Comparison of ENCODE assay signal across 17 cellular contexts in the genomic region with DNA sequence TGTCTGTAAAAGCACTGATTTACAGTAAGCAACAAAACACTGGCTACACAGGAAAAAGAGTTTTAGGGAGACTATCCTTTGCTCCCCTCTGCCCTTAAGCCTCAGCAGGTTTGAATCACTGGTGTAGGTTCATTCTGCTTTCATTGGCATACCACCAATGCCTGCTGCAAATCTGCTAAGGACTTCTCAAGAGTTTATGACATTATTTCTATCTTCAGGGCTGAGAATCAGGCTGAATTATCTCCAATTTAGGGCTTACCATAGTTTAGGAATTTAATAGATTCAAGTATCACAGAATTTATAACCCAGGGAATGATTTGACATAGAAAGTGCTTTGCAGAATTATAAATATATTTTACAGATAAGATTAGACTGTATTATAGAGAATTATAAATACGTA. TPM values are rescaled to one million over a fixed set of nuclear protein-coding genes. Genes with fewer than 3 reads are reported as not detected.
DNase-seq lines count a peak whose midpoint lies in the region; ATAC-seq, FAIRE-seq and TF ChIP-seq lines count a peak whose summit lies in the region.
"Had no signal": no experiment of that assay in that cellular context is flagged by ENCODE, and none has a peak within 500 bp of the region (broad histone marks: within the 10 kb centered on the region; RNA-seq: fewer than 3 reads in every experiment).

No MANE protein-coding gene starts in this region.

- FAIRE-seq in GM12891 (lab: Jason Lieb, UNC): peak; percentile 20

- no peak overlapping the region for H3K4ac ChIP-seq in mesendoderm (ENCODE audit: low read depth, low read length)

- ATAC-seq in CD4-positive, alpha-beta T cell (ENCODE audit: poor library complexity): no peak
- no peak for ATAC-seq in stimulated activated memory B cell treated with anti-CD40 and anti-IgM and Interleukin-4, amounts not matched to agents 10 μg/mL and 1 μg/mL and 100 μg/mL, for 72 hours
- ATAC-seq in right lobe of liver (no peak), GM19397 (IDR thresholded peaks at IDR 0.05; ENCODE audit: unreplicated experiment) (no peak)
- ATAC-seq: HCT116 had no signal

- H2AK5ac ChIP-seq in mesendoderm (ENCODE audit: low read length): no peak overlapping the region

- WGBS in mesendoderm (ENCODE audit: extremely low coverage, insufficient coverage, low lambda C conversion rate): no CpG with 5 or more reads among the region's 1 CpG
- whole genome bisulfite sequencing in right lobe of liver (ENCODE audit: insufficient coverage, low coverage, low lambda C conversion rate, missing lambda C conversion rate): 100% methylated on average over 1 of the region's 1 CpG
- 50% methylated on average over 1 of the region's 1 CpG for WGBS in suprapubic skin

- H3K27ac Mint-ChIP-seq in CD4-positive, alpha-beta T cell: peak overlapping the region; percentile 80
- peak overlapping the region; percentile 81 for H3K27ac Mint-ChIP-seq in stimulated activated memory B cell treated with anti-CD40 and anti-IgM and Interleukin-4, amounts not matched to agents 10 μg/mL and 1 μg/mL and 100 μg/mL, for 72 hours

- peak overlapping the region; percentile 64 for H3K18ac ChIP-seq in mesendoderm (ENCODE audit: low read length)

- no peak for DNase-seq in CD4-positive, alpha-beta T cell
- DNase-seq in GM12891 (ENCODE audit: insufficient read length, low spot score): no peak
- DNase-seq in mesendoderm: no peak
- no peak for DNase-seq in right lobe of liver
- no peak for DNase-seq in suprapubic skin (ENCODE audit: low spot score in 2 of 2)
- DNase-seq: ACHN; Calu3; CD4-positive, alpha-beta memory T cell; DMS79 treated with DMSO at 0.1 percent for 48 hours; GF-D8; GOT3; H7 had no signal

- no peak overlapping the region for H3K56ac ChIP-seq in mesendoderm (ENCODE audit: low read length)

- no peak overlapping the region for H3K27ac ChIP-seq in CD4-positive, alpha-beta T cell (ENCODE audit: low read depth, low read length)
- no peak overlapping the region for H3K27ac ChIP-seq in mesendoderm (ENCODE audit: low read depth, low read length)
- no peak overlapping the region for H3K27ac ChIP-seq in right lobe of liver
- no peak overlapping the region for H3K27ac ChIP-seq in suprapubic skin
- H3K27ac ChIP-seq: C4-2B, KMS-11 had no signal

- H4K8ac ChIP-seq in mesendoderm (ENCODE audit: low read depth, low read length): no peak overlapping the region

- H3K4me3 ChIP-seq in mesendoderm (ENCODE audit: low read length): no peak overlapping the region
- H3K4me3 ChIP-seq in right lobe of liver: no peak overlapping the region
- no peak overlapping the region for H3K4me3 ChIP-seq in suprapubic skin

- H3K27me3 ChIP-seq in CD4-positive, alpha-beta T cell (ENCODE audit: control insufficient read depth, insufficient read depth, low read length): no peaks in the 10 kb centered on the region
- H3K27me3 ChIP-seq in mesendoderm (ENCODE audit: insufficient read depth, low read length, poor library complexity): no peaks in the 10 kb centered on the region
- H3K27me3 ChIP-seq in right lobe of liver: no peaks in the 10 kb centered on the region
- no peaks in the 10 kb centered on the region for H3K27me3 ChIP-seq in suprapubic skin

- CTCF ChIA-PET in CD4-positive, alpha-beta T cell (lab: Charles Lee): interaction anchor here (1.5 kb wide), 1 partner anchor 255 kb away, joined by 4 read pairs; no protein-coding TSS in a partner anchor

- POLR2A ChIA-PET in CD4-positive, alpha-beta T cell (lab: Charles Lee): interaction anchor here (13.3 kb wide), 1 partner anchor 32 kb away, joined by 283 read pairs; no protein-coding TSS in a partner anchor

- peaks cover 24% of the 10 kb centered on the region for H3K4me1 Mint-ChIP-seq in CD4-positive, alpha-beta T cell (ENCODE audit: low read depth)
- peaks cover 23% of the 10 kb centered on the region for H3K4me1 Mint-ChIP-seq in stimulated activated memory B cell treated with anti-CD40 and anti-IgM and Interleukin-4, amounts not matched to agents 10 μg/mL and 1 μg/mL and 100 μg/mL, for 72 hours

- H3K9ac ChIP-seq in mesendoderm (ENCODE audit: low read length): no peak overlapping the region
- H3K9ac ChIP-seq: KMS-11 had no signal

- no peak overlapping the region for H4K5ac ChIP-seq in mesendoderm (ENCODE audit: low read length)

- H3K23ac ChIP-seq in mesendoderm (ENCODE audit: low read length): no peak overlapping the region

- peaks cover under 1% of the 10 kb centered on the region for H3K79me2 ChIP-seq in mesendoderm (ENCODE audit: control insufficient read depth, insufficient read depth, low read length)

- H2BK15ac ChIP-seq in mesendoderm (replicated peaks; ENCODE audit: low read depth): no peak overlapping the region

- H3K9me3 ChIP-seq in CD4-positive, alpha-beta T cell (ENCODE audit: control insufficient read depth, low read length): no peaks in the 10 kb centered on the region
- H3K9me3 ChIP-seq in right lobe of liver: no peaks in the 10 kb centered on the region
- H3K9me3 ChIP-seq in suprapubic skin: no peaks in the 10 kb centered on the region

- no peak overlapping the region for H2BK5ac ChIP-seq in mesendoderm (ENCODE audit: low read length)

- no peak for TF ChIP-seq EP300 in suprapubic skin (IDR thresholded peaks at IDR 0.05)

- peaks cover 15% of the 10 kb centered on the region for H3K36me3 Mint-ChIP-seq in CD4-positive, alpha-beta T cell (ENCODE audit: low read depth)
- H3K36me3 Mint-ChIP-seq in stimulated activated memory B cell treated with anti-CD40 and anti-IgM and Interleukin-4, amounts not matched to agents 10 μg/mL and 1 μg/mL and 100 μg/mL, for 72 hours: no peaks in the 10 kb centered on the region

- H2BK120ac ChIP-seq in mesendoderm (ENCODE audit: low read depth, low read length): no peak overlapping the region

- H3K27me3 Mint-ChIP-seq in CD4-positive, alpha-beta T cell: no peaks in the 10 kb centered on the region
- no peaks in the 10 kb centered on the region for H3K27me3 Mint-ChIP-seq in stimulated activated memory B cell treated with anti-CD40 and anti-IgM and Interleukin-4, amounts not matched to agents 10 μg/mL and 1 μg/mL and 100 μg/mL, for 72 hours

- no peak for TF ChIP-seq CTCF in CD4-positive, alpha-beta T cell (IDR thresholded peaks at IDR 0.05)
- TF ChIP-seq CTCF in right lobe of liver (IDR thresholded peaks at IDR 0.05) (no peak), suprapubic skin (IDR thresholded peaks at IDR 0.05) (no peak)

- H3K36me3 ChIP-seq in mesendoderm (ENCODE audit: control insufficient read depth, insufficient read depth, low read length): no peaks in the 10 kb centered on the region
- no peaks in the 10 kb centered on the region for H3K36me3 ChIP-seq in right lobe of liver
- no peaks in the 10 kb centered on the region for H3K36me3 ChIP-seq in suprapubic skin

- no peak overlapping the region for H3K4me3 Mint-ChIP-seq in CD4-positive, alpha-beta T cell
- no peak overlapping the region for H3K4me3 Mint-ChIP-seq in stimulated activated memory B cell treated with anti-CD40 and anti-IgM and Interleukin-4, amounts not matched to agents 10 μg/mL and 1 μg/mL and 100 μg/mL, for 72 hours

- intact Hi-C loops in CD4-positive, alpha-beta T cell (cut with DNase I, micrococcal nuclease): loop anchor here (10.0 kb wide), 2 partner anchors 610 to 700 kb away; partner anchors contain the start of gene DESI2 (in 1 of the 2)
- intact Hi-C loops in right lobe of liver (cut with DNase I): no loop called here

- TF ChIP-seq POLR2A in GM12891 (IDR thresholded peaks at IDR 0.05; ENCODE audit: low read depth, low read length) (no peak), right lobe of liver (IDR thresholded peaks at IDR 0.05) (no peak), suprapubic skin (IDR thresholded peaks at IDR 0.05) (no peak)

- H3K9me3 Mint-ChIP-seq in CD4-positive, alpha-beta T cell: no peaks in the 10 kb centered on the region
- no peaks in the 10 kb centered on the region for H3K9me3 Mint-ChIP-seq in stimulated activated memory B cell treated with anti-CD40 and anti-IgM and Interleukin-4, amounts not matched to agents 10 μg/mL and 1 μg/mL and 100 μg/mL, for 72 hours

- H3K4me1 ChIP-seq in mesendoderm (ENCODE audit: control insufficient read depth, low read depth, low read length) (no peaks in the 10 kb centered on the region), right lobe of liver (peaks cover 0 to 4% (median 0%) of the 10 kb centered on the region in 4 donors), suprapubic skin (peaks cover 9% of the 10 kb centered on the region)

- no peak overlapping the region for H3K4me2 ChIP-seq in mesendoderm (ENCODE audit: low read length)
- H3K4me2 ChIP-seq: KMS-11 had no signal

- H3K79me1 ChIP-seq in mesendoderm (ENCODE audit: low read length): no peaks in the 10 kb centered on the region

TF ChIP-seq in GM12891, 5 proteins besides CTCF, POLR2A, EP300 and RAD21:
- no peak for TF ChIP-seq TAF1 (IDR thresholded peaks at IDR 0.05; ENCODE audit: low read depth, low read length)

RNA-seq across cellular contexts. Expression of gene ZBTB18, which starts 6.7 kb away (rescaled TPM):
- 10 to 100 TPM; 57.2 to 59.9 TPM for total RNA-seq in CD4-positive, alpha-beta T cell
- 4.0 TPM for polyA plus RNA-seq in GM12891 (2012; ENCODE audit: low read depth, missing spikeins)
- polyA plus RNA-seq in mesendoderm (2013, experiment 1 of 2): 5.9 TPM
- polyA plus RNA-seq in mesendoderm (2013, experiment 2 of 2): 5.8 TPM
- total RNA-seq in right lobe of liver: 10 to 100 TPM in 3 of 6 experiments, 1 to 10 TPM in 3; 9.0 to 16.1 (median 10.0) TPM
- 10 to 100 TPM in 3 of 4 donors, 1 to 10 TPM in 1; 6.7 to 14.7 (median 11.8) TPM for total RNA-seq in suprapubic skin

Comparison
In these comparisons a context has a peak if more than half of its experiments do, and no peak if none do; other contexts are left out.
1. intact Hi-C loops: an anchor here in CD4-positive, alpha-beta T cell (10.0 kb wide); none called in right lobe of liver.